1 cellular context compared by ENCODE assay signal in genomic region chr10:72315611-72316385, GRCh38.
TF ChIP-seq lines count a peak whose summit lies in the region.

No MANE protein-coding gene starts in this region.

TF ChIP-seq in K562, 482 proteins besides CTCF, POLR2A, EP300 and RAD21 (continues in another document):
- TF ChIP-seq FOXK2 (conservative IDR thresholded peaks at IDR 0.05 in 1 of 2, IDR thresholded peaks at IDR 0.05 in 1 of 2; ENCODE audit: low read depth in 2 of 2) = no peak; a peak in 1 of 4 replicates
- TF ChIP-seq ZNF584 (CRISPR knock-in tag; IDR thresholded peaks at IDR 0.05; ENCODE audit: low read depth) = 0 out of 2 replicates have a peak, but pooled peaks have one; percentile 12
- TF ChIP-seq ZNF644 (tag; IDR thresholded peaks at IDR 0.05; ENCODE audit: low read depth) = 0 out of 2 replicates have a peak, but pooled peaks have one; percentile 6
- TF ChIP-seq MED1 (CRISPR knock-in tag; IDR thresholded peaks at IDR 0.05; ENCODE audit: borderline replicate concordance) = no peak
- 0 out of 2 replicates have a peak, but pooled peaks have one; percentile 16 for TF ChIP-seq ZNF263 (CRISPR knock-in tag; IDR thresholded peaks at IDR 0.05; ENCODE audit: borderline replicate concordance)
- no peak for TF ChIP-seq ZHX1 (conservative IDR thresholded peaks at IDR 0.05; ENCODE audit: low read length)
- TF ChIP-seq MAFF (IDR thresholded peaks at IDR 0.05; ENCODE audit: low read length) = no peak
- 0 out of 2 replicates have a peak, but pooled peaks have one; percentile 18 for TF ChIP-seq PTRF (tag; IDR thresholded peaks at IDR 0.05)
- TF ChIP-seq KLF1 (tag; IDR thresholded peaks at IDR 0.05) = 0 out of 2 replicates have a peak, but pooled peaks have one; percentile 4
- 0 out of 2 replicates have a peak, but pooled peaks have one; percentile 19 for TF ChIP-seq ETV1 (tag; conservative IDR thresholded peaks at IDR 0.05; ENCODE audit: low read depth)
- TF ChIP-seq RBBP5 (IDR thresholded peaks at IDR 0.05; ENCODE audit: borderline replicate concordance, insufficient read depth, low read length, poor library complexity, severe bottlenecking) = no peak
- no peak for TF ChIP-seq PYGO2 (tag; IDR thresholded peaks at IDR 0.05)
- TF ChIP-seq SLC30A9 (CRISPR knock-in tag; IDR thresholded peaks at IDR 0.05) = no peak
- TF ChIP-seq ATF4 (CRISPR knock-in tag; IDR thresholded peaks at IDR 0.05) = no peak
- no peak for TF ChIP-seq EP400 (IDR thresholded peaks at IDR 0.05)
- TF ChIP-seq YY1 (IDR thresholded peaks at IDR 0.05; ENCODE audit: borderline replicate concordance in 1 of 3, control insufficient read depth in 1 of 3, extremely low read depth in 1 of 3, insufficient read depth in 3 of 3, insufficient read length in 1 of 3, insufficient replicate concordance in 2 of 3, low read depth in 1 of 3, low read length in 2 of 3) = no peak
- TF ChIP-seq BACH1 (tag; IDR thresholded peaks at IDR 0.05) = peak; percentile 61; the same call in 1 of the 2 replicates
- no peak for TF ChIP-seq CGGBP1 (CRISPR knock-in tag; IDR thresholded peaks at IDR 0.05)
- TF ChIP-seq ZNF77 (CRISPR knock-in tag; IDR thresholded peaks at IDR 0.05) = no peak
- 0 out of 2 replicates have a peak, but pooled peaks have one; percentile 47 for TF ChIP-seq ZBTB9 (CRISPR knock-in tag; IDR thresholded peaks at IDR 0.05)
- TF ChIP-seq ZNF449 (CRISPR knock-in tag; IDR thresholded peaks at IDR 0.05) = peak; percentile 46; the same call in 1 of the 2 replicates
- 0 out of 2 replicates have a peak, but pooled peaks have one; percentile 51 for TF ChIP-seq BCOR (IDR thresholded peaks at IDR 0.05)
- TF ChIP-seq HNRNPUL1 (IDR thresholded peaks at IDR 0.05; ENCODE audit: low read length) = no peak
- no peak for TF ChIP-seq ZNF512 (tag; IDR thresholded peaks at IDR 0.05)
- TF ChIP-seq ZBTB1 (CRISPR knock-in tag; IDR thresholded peaks at IDR 0.05; ENCODE audit: borderline replicate concordance, low read depth) = no peak
- peak; percentile 59 for TF ChIP-seq VEZF1 (CRISPR knock-in tag; IDR thresholded peaks at IDR 0.05)
- 0 out of 2 replicates have a peak, but pooled peaks have one; percentile 23 for TF ChIP-seq ZNF766 (CRISPR knock-in tag; conservative IDR thresholded peaks at IDR 0.05)
- TF ChIP-seq ZFX (CRISPR knock-in tag; IDR thresholded peaks at IDR 0.05) = no peak
- TF ChIP-seq ZNF217 (CRISPR knock-in tag; IDR thresholded peaks at IDR 0.05) = no peak
- TF ChIP-seq ZNF740 (CRISPR knock-in tag; IDR thresholded peaks at IDR 0.05) = 0 out of 2 replicates have a peak, but pooled peaks have one; percentile 12
- no peak; a peak in 1 of 4 replicates for TF ChIP-seq ZNF740 (tag; IDR thresholded peaks at IDR 0.05)
- TF ChIP-seq NR2C2 (CRISPR knock-in tag; IDR thresholded peaks at IDR 0.05) = no peak
- peak; percentile 34; the same call in 1 of the 2 replicates for TF ChIP-seq NR2C2 (tag; IDR thresholded peaks at IDR 0.05)
- TF ChIP-seq ZNF311 (CRISPR knock-in tag; IDR thresholded peaks at IDR 0.05) = no peak
- TF ChIP-seq HDAC1 (IDR thresholded peaks at IDR 0.05) = no peak
- TF ChIP-seq DMBX1 (CRISPR knock-in tag; IDR thresholded peaks at IDR 0.05; ENCODE audit: borderline replicate concordance) = 0 out of 2 replicates have a peak, but pooled peaks have one; percentile 40
- no peak for TF ChIP-seq GTF2A2 (tag; IDR thresholded peaks at IDR 0.05)
- TF ChIP-seq SIN3B (IDR thresholded peaks at IDR 0.05; ENCODE audit: low read depth) = 0 out of 2 replicates have a peak, but pooled peaks have one; percentile 5
- TF ChIP-seq HDGF (IDR thresholded peaks at IDR 0.05) = no peak
- TF ChIP-seq ZNF639 (CRISPR knock-in tag; conservative IDR thresholded peaks at IDR 0.05 in 1 of 2, IDR thresholded peaks at IDR 0.05 in 1 of 2) = no peak
- TF ChIP-seq HIVEP1 (CRISPR knock-in tag; IDR thresholded peaks at IDR 0.05) = 0 out of 2 replicates have a peak, but pooled peaks have one; percentile 62
- TF ChIP-seq ZNF23 (CRISPR knock-in tag; IDR thresholded peaks at IDR 0.05) = no peak
- TF ChIP-seq TCF7 (IDR thresholded peaks at IDR 0.05; ENCODE audit: borderline replicate concordance) = no peak
- TF ChIP-seq ZNF592 (IDR thresholded peaks at IDR 0.05) = peak; percentile 53; the same call in 1 of the 2 replicates
- TF ChIP-seq NUFIP1 (IDR thresholded peaks at IDR 0.05; ENCODE audit: partially characterized antibody) = no peak
- 0 out of 2 replicates have a peak, but pooled peaks have one; percentile 28 for TF ChIP-seq ELF4 (CRISPR knock-in tag; IDR thresholded peaks at IDR 0.05)
- peak; percentile 34; the same call in 1 of the 2 replicates for TF ChIP-seq NFE2 (IDR thresholded peaks at IDR 0.05; ENCODE audit: low read depth)
- no peak for TF ChIP-seq ATF1 (CRISPR knock-in tag; IDR thresholded peaks at IDR 0.05)
- TF ChIP-seq ATF1 (tag; IDR thresholded peaks at IDR 0.05) = no peak
- no peak for TF ChIP-seq KLF13 (tag; IDR thresholded peaks at IDR 0.05; ENCODE audit: borderline replicate concordance, low read depth)
- no peak for TF ChIP-seq PURB (CRISPR knock-in tag; IDR thresholded peaks at IDR 0.05; ENCODE audit: low read depth)
